26 cellular contexts compared by ENCODE assay signal in the genomic region with DNA sequence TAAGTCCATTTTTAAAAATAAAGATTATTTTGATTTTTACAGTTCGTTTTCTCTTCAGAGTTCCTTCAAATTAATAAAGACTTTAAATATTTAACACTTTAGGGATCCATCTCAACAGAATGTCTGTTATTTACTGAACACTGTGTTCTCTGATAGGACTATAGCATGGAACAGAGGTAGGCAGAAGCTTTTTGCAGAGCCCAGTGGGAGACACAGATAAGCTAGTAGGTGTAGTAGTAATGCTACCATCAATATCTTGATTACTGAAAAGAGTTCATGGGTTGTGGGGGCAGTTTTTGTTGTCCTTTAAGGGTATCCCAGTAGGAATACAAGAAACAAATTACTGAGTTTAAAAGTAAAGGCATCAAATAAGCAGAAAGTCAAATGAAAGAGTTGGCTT.
"Had no signal": no experiment of that assay in that cellular context is flagged by ENCODE, and none has a peak within 500 bp of the region (broad histone marks: within the 10 kb centered on the region; RNA-seq: fewer than 3 reads in every experiment).

No MANE protein-coding gene starts in this region.

- H3K27ac ChIP-seq: colonic mucosa, coronary artery, dorsolateral prefrontal cortex, epithelial cell of prostate, esophagus muscularis mucosa, esophagus squamous epithelium, foreskin keratinocyte, gastrocnemius medialis, gastroesophageal sphincter, heart left ventricle, heart right ventricle had no signal

- H3K4me1 ChIP-seq: colonic mucosa, esophagus muscularis mucosa, esophagus squamous epithelium, foreskin keratinocyte, gastroesophageal sphincter, heart right ventricle had no signal

- H3K36me3 ChIP-seq: colonic mucosa, esophagus muscularis mucosa, gastrocnemius medialis had no signal

- H3K9me3 ChIP-seq: colonic mucosa, esophagus squamous epithelium, gastrocnemius medialis, gastroesophageal sphincter had no signal

- H3K4me3 ChIP-seq: colonic mucosa, coronary artery, dorsolateral prefrontal cortex, esophagus muscularis mucosa, esophagus squamous epithelium, gastrocnemius medialis, gastroesophageal sphincter, heart left ventricle, heart right ventricle had no signal

- FAIRE-seq: colon, endothelial cell of umbilical vein, frontal cortex had no signal

- H3K27me3 ChIP-seq: colonic mucosa, dorsolateral prefrontal cortex, esophagus muscularis mucosa, esophagus squamous epithelium, foreskin keratinocyte, gastrocnemius medialis, gastroesophageal sphincter, heart left ventricle, heart right ventricle had no signal

- DNase-seq: colonic mucosa; cortex of kidney; dermis blood vessel endothelial cell; dorsolateral prefrontal cortex; effector CD4-positive, alpha-beta T cell; effector CD8-positive, alpha-beta T cell; effector memory CD4-positive, alpha-beta T cell; effector memory CD8-positive, alpha-beta T cell; endodermal cell; esophagus squamous epithelium; foreskin fibroblast; foreskin keratinocyte; foreskin melanocyte; gastrocnemius medialis; glutamatergic neuron; head of caudate nucleus; heart left ventricle; heart right ventricle had no signal

- ATAC-seq: effector memory CD8-positive, alpha-beta T cell; esophagus mucosa; foreskin keratinocyte; gastrocnemius medialis; gastroesophageal sphincter; heart right ventricle had no signal
